Comparison of ENCODE assay signal across 1 cellular context in the genomic region with DNA sequence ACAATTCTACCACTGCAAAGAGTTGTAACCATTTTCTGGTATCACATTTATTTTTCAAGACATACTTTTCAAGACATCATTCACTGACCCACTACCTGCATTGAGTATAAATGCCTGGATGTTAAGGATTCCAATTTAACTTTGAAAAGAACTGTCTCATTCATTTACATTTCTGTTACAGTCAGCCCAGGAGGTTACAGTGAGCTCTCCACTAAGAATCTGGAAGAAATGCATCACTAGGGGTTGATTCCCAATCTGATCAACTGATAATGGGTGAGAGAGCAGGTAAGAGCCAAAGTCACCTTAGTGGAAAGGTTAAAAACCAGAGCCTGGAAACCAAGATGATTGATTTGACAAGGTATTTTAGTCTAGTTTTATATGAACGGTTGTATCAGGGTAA.
TF ChIP-seq lines count a peak whose summit lies in the region.

No MANE protein-coding gene starts in this region.

TF ChIP-seq in WTC11, 78 proteins besides CTCF, POLR2A, EP300 and RAD21 (continued from another document):
- TF ChIP-seq, protein P1, sequence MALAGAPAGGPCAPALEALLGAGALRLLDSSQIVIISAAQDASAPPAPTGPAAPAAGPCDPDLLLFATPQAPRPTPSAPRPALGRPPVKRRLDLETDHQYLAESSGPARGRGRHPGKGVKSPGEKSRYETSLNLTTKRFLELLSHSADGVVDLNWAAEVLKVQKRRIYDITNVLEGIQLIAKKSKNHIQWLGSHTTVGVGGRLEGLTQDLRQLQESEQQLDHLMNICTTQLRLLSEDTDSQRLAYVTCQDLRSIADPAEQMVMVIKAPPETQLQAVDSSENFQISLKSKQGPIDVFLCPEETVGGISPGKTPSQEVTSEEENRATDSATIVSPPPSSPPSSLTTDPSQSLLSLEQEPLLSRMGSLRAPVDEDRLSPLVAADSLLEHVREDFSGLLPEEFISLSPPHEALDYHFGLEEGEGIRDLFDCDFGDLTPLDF (CRISPR knock-in tag; IDR thresholded peaks at IDR 0.05), result no peak
- TF ChIP-seq ELF4 (CRISPR knock-in tag; IDR thresholded peaks at IDR 0.05; ENCODE audit: low read depth), result no peak
TF ChIP-seq in WTC11: peak in this region for 0.
